ENCODE assay signal across 15 cellular contexts in genomic region chr9:127524373-127524772, GRCh38.
DNase-seq lines count a peak whose midpoint lies in the region; ATAC-seq and TF ChIP-seq lines count a peak whose summit lies in the region.
"Had no signal": no experiment of that assay in that cellular context is flagged by ENCODE, and none has a peak within 500 bp of the region (broad histone marks: within the 10 kb centered on the region; RNA-seq: fewer than 3 reads in every experiment).

No MANE protein-coding gene starts in this region.

- H3K4me3 Mint-ChIP-seq in activated naive CD4-positive, alpha-beta T cell treated with anti-CD3 and anti-CD28 coated beads for 36 hours = no peak overlapping the region
- H3K4me3 Mint-ChIP-seq: activated naive CD4-positive, alpha-beta T cell treated with anti-CD3 and anti-CD28 coated beads, Interleukin-2, amount 50 U/mL, for 24 hours had no signal

- TF ChIP-seq CTCF in heart right ventricle (IDR thresholded peaks at IDR 0.05) (no peak), ascending aorta (IDR thresholded peaks at IDR 0.05) (no peak), upper lobe of right lung (IDR thresholded peaks at IDR 0.05) (no peak), GM10248 (IDR thresholded peaks at IDR 0.05; ENCODE audit: control extremely low read depth, extremely low read depth, low read depth, missing control alignments) (no peak)

- H3K4me3 ChIP-seq in heart right ventricle (no peak overlapping the region), ascending aorta (no peak overlapping the region), mesenchymal stem cell (ENCODE audit: insufficient read depth in 1 of 2, low read depth in 1 of 2, low read length in 2 of 2) (no peak overlapping the region), upper lobe of right lung (no peak overlapping the region)
- H3K4me3 ChIP-seq: thyroid gland had no signal

- no peaks in the 10 kb centered on the region for H3K27me3 Mint-ChIP-seq in activated naive CD4-positive, alpha-beta T cell treated with anti-CD3 and anti-CD28 coated beads for 36 hours (ENCODE audit: low read depth)
- H3K27me3 Mint-ChIP-seq: activated naive CD4-positive, alpha-beta T cell treated with anti-CD3 and anti-CD28 coated beads, Interleukin-2, amount 50 U/mL, for 24 hours had no signal

- H2BK5ac ChIP-seq in mesenchymal stem cell (ENCODE audit: low read depth, low read length, poor library complexity, severe bottlenecking) = peak overlapping the region; percentile 48

- H3K27ac ChIP-seq in heart right ventricle = peak overlapping the region in 7 of 10 donors; percentile 2 to 94 (median 23)
- H3K27ac ChIP-seq in ascending aorta = peak overlapping the region; percentile 58 to 63
- peak overlapping the region; percentile 88 for H3K27ac ChIP-seq in mesenchymal stem cell (ENCODE audit: low read length, poor library complexity, severe bottlenecking)
- peak overlapping the region; percentile 51 for H3K27ac ChIP-seq in upper lobe of right lung
- H3K27ac ChIP-seq: thyroid gland had no signal

- H3K27me3 ChIP-seq in heart right ventricle (no peaks in the 10 kb centered on the region), ascending aorta (no peaks in the 10 kb centered on the region), mesenchymal stem cell (ENCODE audit: control insufficient read depth in 1 of 2, insufficient read depth in 1 of 2, low read length in 2 of 2) (no peaks in the 10 kb centered on the region), upper lobe of right lung (no peaks in the 10 kb centered on the region)
- H3K27me3 ChIP-seq: thyroid gland had no signal

- peak overlapping the region; percentile 42 to 63 for H3K4ac ChIP-seq in mesenchymal stem cell (ENCODE audit: low read depth in 1 of 2, low read length in 2 of 2)

- H3K9me3 Mint-ChIP-seq in activated naive CD4-positive, alpha-beta T cell treated with anti-CD3 and anti-CD28 coated beads for 36 hours = peaks cover 18% of the 10 kb centered on the region
- H3K9me3 Mint-ChIP-seq: activated naive CD4-positive, alpha-beta T cell treated with anti-CD3 and anti-CD28 coated beads, Interleukin-2, amount 50 U/mL, for 24 hours had no signal

- H4K8ac ChIP-seq in mesenchymal stem cell (ENCODE audit: low read length) = peak overlapping the region; percentile 72

- H3K4me1 ChIP-seq in heart right ventricle = peaks cover 30 to 94% (median 69%) of the 10 kb centered on the region in 9 donors
- peaks cover 14 to 38% of the 10 kb centered on the region in 2 donors for H3K4me1 ChIP-seq in ascending aorta
- H3K4me1 ChIP-seq in mesenchymal stem cell (ENCODE audit: control insufficient read depth, insufficient read depth, low read depth, low read length) = peaks cover 59% of the 10 kb centered on the region
- H3K4me1 ChIP-seq in upper lobe of right lung = peaks cover 45% of the 10 kb centered on the region

- WGBS in heart right ventricle, 2 donors = 61 to 64% methylated on average over 6 of the region's 6 CpGs
- 13% methylated on average over 6 of the region's 6 CpGs for WGBS in mesenchymal stem cell

- DNase-seq in heart right ventricle (no peak), left cardiac atrium (no peak), ascending aorta (ENCODE audit: low spot score in 2 of 2) (no peak), mesenchymal stem cell (peak; percentile 73), upper lobe of right lung (no peak), GM10248 (ENCODE audit: extremely low spot score) (no peak), AG08396 (ENCODE audit: low spot score) (no peak)
- no peak for DNase-seq in activated naive CD4-positive, alpha-beta T cell treated with anti-CD3 and anti-CD28 coated beads for 36 hours
- DNase-seq: cerebellar nuclear complex, DMS 273 treated with DMSO at 0.1 percent for 48 hours, NCI-H146, NCI-H524, Right ventricle myocardium superior, thyroid gland had no signal

- peak overlapping the region; percentile 40 for H3K9ac ChIP-seq in mesenchymal stem cell (ENCODE audit: low read length)

- H3K23ac ChIP-seq in mesenchymal stem cell (ENCODE audit: low read length in 2 of 2) = no peak overlapping the region

- intact Hi-C loops in heart right ventricle (cut with DNase I) (loop anchor here in 5 of 10 donors (5.0 kb wide), 5 partner anchors 38 to 973 kb away; a partner anchor contains a TSS), left cardiac atrium (cut with DNase I) (no loop called here), ascending aorta (cut with DNase I) (loop anchor here (2.0 kb wide), 1 partner anchor 56 kb away; no protein-coding TSS in a partner anchor), upper lobe of right lung (cut with DNase I) (no loop called here)
- intact Hi-C loops in activated naive CD4-positive, alpha-beta T cell treated with anti-CD3 and anti-CD28 coated beads for 36 hours (cut with micrococcal nuclease) = no loop called here

- H3K4me2 ChIP-seq in mesenchymal stem cell (ENCODE audit: low read length, poor library complexity, severe bottlenecking) = no peak overlapping the region

- no peak overlapping the region for H2BK15ac ChIP-seq in mesenchymal stem cell (ENCODE audit: low read depth, poor library complexity, severe bottlenecking)

- peak overlapping the region; percentile 64 for H4K91ac ChIP-seq in mesenchymal stem cell (ENCODE audit: low read length)

- H3K18ac ChIP-seq in mesenchymal stem cell (ENCODE audit: low read depth in 1 of 2, low read length in 2 of 2) = peak overlapping the region; percentile 50 to 88

- H3K4me1 Mint-ChIP-seq in activated naive CD4-positive, alpha-beta T cell treated with anti-CD3 and anti-CD28 coated beads for 36 hours (ENCODE audit: low read depth) = no peaks in the 10 kb centered on the region
- H3K4me1 Mint-ChIP-seq: activated naive CD4-positive, alpha-beta T cell treated with anti-CD3 and anti-CD28 coated beads, Interleukin-2, amount 50 U/mL, for 24 hours had no signal

- H3K36me3 Mint-ChIP-seq in activated naive CD4-positive, alpha-beta T cell treated with anti-CD3 and anti-CD28 coated beads for 36 hours (ENCODE audit: low read depth) = peaks cover 16% of the 10 kb centered on the region

- H3K36me3 ChIP-seq in heart right ventricle (peaks cover 0 to 61% (median 28%) of the 10 kb centered on the region in 9 donors), ascending aorta (peaks cover 37 to 52% of the 10 kb centered on the region in 2 donors), mesenchymal stem cell (ENCODE audit: control insufficient read depth in 1 of 2, insufficient read depth in 2 of 2, low read depth in 1 of 2, low read length in 2 of 2) (peaks cover 76 to 78% of the 10 kb centered on the region in 2 experiments), upper lobe of right lung (peaks cover 57% of the 10 kb centered on the region)

- H3K27ac Mint-ChIP-seq in activated naive CD4-positive, alpha-beta T cell treated with anti-CD3 and anti-CD28 coated beads for 36 hours = no peak overlapping the region
- H3K27ac Mint-ChIP-seq: activated naive CD4-positive, alpha-beta T cell treated with anti-CD3 and anti-CD28 coated beads, Interleukin-2, amount 50 U/mL, for 24 hours had no signal

- H3K79me1 ChIP-seq in mesenchymal stem cell (replicated peaks; ENCODE audit: low read length, poor library complexity, severe bottlenecking) = peaks cover 5% of the 10 kb centered on the region

- CTCF ChIA-PET in activated naive CD4-positive, alpha-beta T cell treated with anti-CD3 and anti-CD28 coated beads for 36 hours (lab: Charles Lee) = interaction anchor here (0.9 to 1.2 kb wide), 2 partner anchors 10 to 13 kb away, joined by 4 read pairs; no protein-coding TSS in a partner anchor
- CTCF ChIA-PET in GM10248 (lab: Yijun Ruan, JAX) = interaction anchor here (1.5 kb wide), 1 partner anchor 21 kb away, joined by 6 read pairs; no protein-coding TSS in a partner anchor

- H3K9me3 ChIP-seq in heart right ventricle (peaks cover 0 to 20% (median 8%) of the 10 kb centered on the region in 11 donors), ascending aorta (peaks cover 0 to 5% of the 10 kb centered on the region in 2 donors), mesenchymal stem cell (ENCODE audit: control insufficient read depth, low read length) (no peaks in the 10 kb centered on the region), upper lobe of right lung (no peaks in the 10 kb centered on the region)
- H3K9me3 ChIP-seq: thyroid gland had no signal

- no peak overlapping the region for H2AFZ ChIP-seq in mesenchymal stem cell (ENCODE audit: low read depth, low read length)

- H2AK5ac ChIP-seq in mesenchymal stem cell (ENCODE audit: low read length, severe bottlenecking) = peak overlapping the region; percentile 96

- no peak overlapping the region for H3K14ac ChIP-seq in mesenchymal stem cell (ENCODE audit: low read length in 2 of 2)

- ATAC-seq in heart right ventricle (no peak), left cardiac atrium (no peak), upper lobe of right lung (no peak)

- H2BK120ac ChIP-seq in mesenchymal stem cell (ENCODE audit: low read depth, low read length) = peak overlapping the region; percentile 29

- H2BK12ac ChIP-seq in mesenchymal stem cell (ENCODE audit: low read length in 2 of 2) = peak overlapping the region; percentile 81 to 83

- POLR2A ChIA-PET in GM10248 (lab: Yijun Ruan, JAX) = no interaction called here

Comparison
In these comparisons a context has a peak if more than half of its experiments do, and no peak if none do; other contexts are left out.
1. H3K27ac ChIP-seq: peak in every context shown above with its lines; median percentile 88 in mesenchymal stem cell; 60 in ascending aorta; 51 in upper lobe of right lung; 23 in heart right ventricle.